In the genomic region with DNA sequence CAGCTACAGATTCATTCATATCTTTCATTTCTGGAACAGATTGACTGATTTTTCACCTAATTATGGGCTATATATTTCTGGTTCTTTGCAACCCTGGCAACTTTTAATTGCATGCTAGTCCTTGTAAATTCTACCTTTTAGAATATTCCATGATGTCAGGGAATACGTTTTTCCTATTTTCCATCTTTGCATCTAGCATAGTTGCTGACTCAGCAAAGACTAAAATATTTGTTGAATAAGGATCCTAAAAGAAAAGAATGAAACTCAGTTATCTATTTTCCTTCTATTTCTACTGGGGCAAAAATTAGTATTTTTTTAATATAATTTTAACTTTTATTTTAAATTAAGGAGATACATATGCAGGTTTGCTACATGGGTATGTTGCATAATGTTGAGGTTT, we compare ENCODE assay signal across 10 cellular contexts.
"Had no signal": no experiment of that assay in that cellular context is flagged by ENCODE, and none has a peak within 500 bp of the region (broad histone marks: within the 10 kb centered on the region; RNA-seq: fewer than 3 reads in every experiment).

No MANE protein-coding gene starts in this region.

- H3K27ac ChIP-seq: GM23248, HL-60, KMS-11 had no signal

- H3K9me3 ChIP-seq: HAP-1 had no signal

- H3K36me3 ChIP-seq: HAP-1 had no signal

- H3K4me1 ChIP-seq: HAP-1 had no signal

- FAIRE-seq: H54 had no signal

- DNase-seq: GM23248, GOT3, HFFc6, Karpas-422, KBM-7 had no signal

- H2AFZ ChIP-seq: GM23248 had no signal

- ATAC-seq: HCT116 had no signal

- H3K9ac ChIP-seq: GM23248, KMS-11 had no signal

- H3K4me3 ChIP-seq: GM23248, HAP-1 had no signal

- H3K4me2 ChIP-seq: KMS-11 had no signal
